ENCODE assay signal across 17 cellular contexts in genomic region chr9:130791279-130791894, GRCh38.
"Had no signal": no experiment of that assay in that cellular context is flagged by ENCODE, and none has a peak within 500 bp of the region (broad histone marks: within the 10 kb centered on the region; RNA-seq: fewer than 3 reads in every experiment).

No MANE protein-coding gene starts in this region.

- H3K4me3 ChIP-seq: dorsolateral prefrontal cortex, gastrocnemius medialis, ovary, right atrium auricular region, smooth muscle cell, thoracic aorta had no signal

- H3K4me3 Mint-ChIP-seq: naive thymus-derived CD8-positive, alpha-beta T cell; neural crest cell; type B pancreatic cell had no signal

- ATAC-seq: esophagus mucosa; gastrocnemius medialis; naive thymus-derived CD8-positive, alpha-beta T cell had no signal

- H3K27ac ChIP-seq: dorsolateral prefrontal cortex, gastrocnemius medialis, ovary, right atrium auricular region had no signal

- H3K27me3 Mint-ChIP-seq: naive thymus-derived CD8-positive, alpha-beta T cell; type B pancreatic cell had no signal

- H3K9me3 ChIP-seq: ovary had no signal

- H3K27ac Mint-ChIP-seq: type B pancreatic cell had no signal

- DNase-seq: central memory CD4-positive, alpha-beta T cell; cortex of kidney; dorsolateral prefrontal cortex; effector CD8-positive, alpha-beta T cell; gastrocnemius medialis; mammary epithelial cell; naive thymus-derived CD8-positive, alpha-beta T cell; nucleus accumbens; ovary; stimulated activated CD4-positive, alpha-beta T cell treated with anti-CD3 and anti-CD28 coated beads, Interleukin-2, amount 100 ng/mL, for 48 hours; stimulated activated naive CD4-positive, alpha-beta T cell treated with Interleukin-2 at 50 U/mL for 16 hours had no signal

- H3K27me3 ChIP-seq: dorsolateral prefrontal cortex, gastrocnemius medialis, ovary, right atrium auricular region had no signal

- H3K36me3 ChIP-seq: gastrocnemius medialis, ovary, right atrium auricular region, thoracic aorta had no signal
